Comparison of ENCODE assay signal across 27 cellular contexts in genomic region chr5:34599471-34600117, GRCh38. TPM values are rescaled to one million over a fixed set of nuclear protein-coding genes. Genes with fewer than 3 reads are reported as not detected.
DNase-seq lines count a peak whose midpoint lies in the region; FAIRE-seq and TF ChIP-seq lines count a peak whose summit lies in the region.
"Had no signal": no experiment of that assay in that cellular context is flagged by ENCODE, and none has a peak within 500 bp of the region (broad histone marks: within the 10 kb centered on the region; RNA-seq: fewer than 3 reads in every experiment).

No MANE protein-coding gene starts in this region.

- FAIRE-seq in bronchial epithelial cell (lab: Jason Lieb, UNC): no peak
- FAIRE-seq: TTC549, urothelium cell line had no signal

- H3K9me3 Mint-ChIP-seq in Calu3 (ENCODE audit: low read depth, unreplicated experiment) (peaks cover 2% of the 10 kb centered on the region), immature natural killer cell (no peaks in the 10 kb centered on the region), neural progenitor cell (no peaks in the 10 kb centered on the region)
- H3K9me3 Mint-ChIP-seq: activated naive CD4-positive, alpha-beta T cell treated with anti-CD3 and anti-CD28 coated beads for 36 hours; nephron progenitor cell had no signal

- H3K4me3 Mint-ChIP-seq in Calu3 (ENCODE audit: low read depth, unreplicated experiment) (no peak overlapping the region), immature natural killer cell (no peak overlapping the region), neural progenitor cell (no peak overlapping the region)
- H3K4me3 Mint-ChIP-seq: activated naive CD4-positive, alpha-beta T cell treated with anti-CD3 and anti-CD28 coated beads for 36 hours; nephron progenitor cell had no signal

- DNase-seq in Calu3 (no peak), MG63 (peak; percentile 28), bronchial epithelial cell (ENCODE audit: low read depth) (peak; percentile 41), mesenteric fat pad (ENCODE audit: low spot score) (peak; percentile 33), immature natural killer cell (no peak), Ammon's horn (ENCODE audit: low spot score) (no peak), H4 (ENCODE audit: low spot score) (no peak), neural progenitor cell (ENCODE audit: low spot score) (no peak)
- DNase-seq: activated CD4-positive, alpha-beta T cell treated with anti-CD3 and anti-CD28 coated beads for 1 hour; activated CD8-positive, alpha-beta memory T cell treated with anti-CD3 and anti-CD28 coated beads for 24 hours; activated naive CD4-positive, alpha-beta T cell treated with anti-CD3 and anti-CD28 coated beads for 36 hours; activated T-cell treated with anti-CD3 and anti-CD28 coated beads, Interleukin-2, amount 50 U/mL, for 48 hours; amygdala; central memory CD4-positive, alpha-beta T cell; dorsolateral prefrontal cortex; GOT3; mesendoderm; MV-4-11; NCI-H2171; NCI-H524 treated with DMSO at 0.1 percent for 48 hours; nephron progenitor cell; posterior cingulate gyrus; substantia nigra had no signal

- no peaks in the 10 kb centered on the region for H3K79me2 ChIP-seq in neural progenitor cell (ENCODE audit: low read depth)

- no peak overlapping the region for H3K9ac ChIP-seq in neural progenitor cell
- H3K9ac ChIP-seq: BLaER1 had no signal

- no peaks in the 10 kb centered on the region for H3K4me1 ChIP-seq in neural progenitor cell

- no peaks in the 10 kb centered on the region for H4K20me1 ChIP-seq in neural progenitor cell (ENCODE audit: low read depth)
- H4K20me1 ChIP-seq: BLaER1 had no signal

- no peak overlapping the region for H2AFZ ChIP-seq in neural progenitor cell (replicated peaks)

- intact Hi-C loops in Calu3 (cut with micrococcal nuclease; ENCODE audit: unreplicated experiment): loop anchor here (5.0 kb wide), 1 partner anchor 88 kb away; no protein-coding TSS in a partner anchor

- H3F3A ChIP-seq in neural progenitor cell (ENCODE audit: low read depth): no peaks in the 10 kb centered on the region

- BruUV-seq in Calu3 (replicated peaks; lab: Mats Ljungman, UMichigan): no TSS peak

- no peak overlapping the region for H3K27ac ChIP-seq in neural progenitor cell
- H3K27ac ChIP-seq: BLaER1, dorsolateral prefrontal cortex had no signal

- CTCF ChIA-PET in Calu3 (lab: Charles Lee): interaction anchor here (0.7 to 1.0 kb wide), 2 partner anchors 12 to 87 kb away, joined by 3 to 4 read pairs; no protein-coding TSS in a partner anchor

- H3K4me3 ChIP-seq in MG63 (no peak overlapping the region), bronchial epithelial cell (ENCODE audit: low read depth, low read length) (no peak overlapping the region), neural progenitor cell (no peak overlapping the region)
- H3K4me3 ChIP-seq: BLaER1, dorsolateral prefrontal cortex, gastroesophageal sphincter had no signal

- H3K27me3 Mint-ChIP-seq in Calu3 (ENCODE audit: unreplicated experiment): no peaks in the 10 kb centered on the region
- H3K27me3 Mint-ChIP-seq in immature natural killer cell (ENCODE audit: low read depth in 3 of 3): peaks cover 0 to 5% (median 3%) of the 10 kb centered on the region in 3 donors
- H3K27me3 Mint-ChIP-seq in neural progenitor cell (ENCODE audit: insufficient read depth, low read depth): peaks cover 2% of the 10 kb centered on the region

- peaks cover 42% of the 10 kb centered on the region for H3K4me1 Mint-ChIP-seq in Calu3 (ENCODE audit: low read depth, unreplicated experiment)
- peaks cover 0 to 5% of the 10 kb centered on the region in 2 donors for H3K4me1 Mint-ChIP-seq in immature natural killer cell
- H3K4me1 Mint-ChIP-seq in neural progenitor cell: peaks cover 18% of the 10 kb centered on the region

- H3K36me3 ChIP-seq in MG63 (no peaks in the 10 kb centered on the region), bronchial epithelial cell (ENCODE audit: control insufficient read depth, insufficient read depth, low read length) (no peaks in the 10 kb centered on the region), neural progenitor cell (no peaks in the 10 kb centered on the region)
- H3K36me3 ChIP-seq: BLaER1, gastroesophageal sphincter had no signal

- no peak for TF ChIP-seq CTCF in Calu3 (IDR thresholded peaks at IDR 0.05; ENCODE audit: unreplicated experiment)
- no peak for TF ChIP-seq CTCF in bronchial epithelial cell (IDR thresholded peaks at IDR 0.05; ENCODE audit: insufficient read depth, low read length, severe bottlenecking)
- TF ChIP-seq CTCF in neural progenitor cell (IDR thresholded peaks at IDR 0.05): no peak

- H3K4me2 ChIP-seq in neural progenitor cell: no peak overlapping the region
- H3K4me2 ChIP-seq: BLaER1 had no signal

- H3K27ac Mint-ChIP-seq in Calu3 (ENCODE audit: unreplicated experiment) (peak overlapping the region; percentile 85), immature natural killer cell (peak overlapping the region in 1 of 6 donors; percentile 15), neural progenitor cell (no peak overlapping the region)
- H3K27ac Mint-ChIP-seq: activated naive CD4-positive, alpha-beta T cell treated with anti-CD3 and anti-CD28 coated beads for 36 hours; nephron progenitor cell had no signal

- H3K36me3 Mint-ChIP-seq in Calu3 (ENCODE audit: insufficient read depth, unreplicated experiment): no peaks in the 10 kb centered on the region
- no peaks in the 10 kb centered on the region for H3K36me3 Mint-ChIP-seq in immature natural killer cell
- no peaks in the 10 kb centered on the region for H3K36me3 Mint-ChIP-seq in neural progenitor cell

- H3K9me3 ChIP-seq in MG63: no peaks in the 10 kb centered on the region
- H3K9me3 ChIP-seq in neural progenitor cell (ENCODE audit: low read depth): no peaks in the 10 kb centered on the region
- H3K9me3 ChIP-seq: BLaER1, gastroesophageal sphincter had no signal

- H3K27me3 ChIP-seq in MG63 (no peaks in the 10 kb centered on the region), bronchial epithelial cell (ENCODE audit: control insufficient read depth, insufficient read depth, low read length) (no peaks in the 10 kb centered on the region), neural progenitor cell (no peaks in the 10 kb centered on the region)
- H3K27me3 ChIP-seq: BLaER1, dorsolateral prefrontal cortex, gastroesophageal sphincter had no signal

RNA-seq across cellular contexts. Expression of gene RAI14, which starts 56.5 kb away (rescaled TPM):
- total RNA-seq in Calu3 (2022) (56.2 and 84.3 TPM in 2 replicates), bronchial epithelial cell (28.8 and 60.0 TPM in 2 replicates), mesenteric fat pad (33.7 TPM), neural progenitor cell (ENCODE audit: low replicate concordance) (47.9 and 54.6 TPM in 2 replicates)
- total RNA-seq in MG63 (2014; rRNA removed; shearing (Covaris generic); ENCODE audit: low replicate concordance): 34.4 and 34.6 TPM in 2 replicates
- polyA plus RNA-seq in immature natural killer cell: 1 to 10 TPM in 1 of 3 donors, under 1 TPM in 1, not detected in 1; 0.97 to 6.6 TPM
- 22.8 and 27.5 TPM in 2 replicates for total RNA-seq in H4 (2014; rRNA removed; shearing (Covaris generic))

Comparison
In these comparisons a context has a peak if more than half of its experiments do, and no peak if none do; other contexts are left out.
1. DNase-seq: peak in MG63 (single experiment), bronchial epithelial cell (single experiment) and mesenteric fat pad (single experiment); none in Calu3 (single experiment), immature natural killer cell (0 of 3), Ammon's horn (single experiment), H4 (single experiment) and neural progenitor cell (single experiment).